3 cellular contexts compared by ENCODE assay signal in genomic region chr11:85238907-85239306, GRCh38.
A peak's percentile ranks its signal among the peaks of the same experiment; 100 is the strongest.
TF ChIP-seq lines count a peak whose summit lies in the region.

No MANE protein-coding gene starts in this region.

TF ChIP-seq in HepG2, 621 proteins besides CTCF, POLR2A, EP300 and RAD21:
- TF ChIP-seq MAFK (conservative IDR thresholded peaks at IDR 0.05 in 1 of 2, IDR thresholded peaks at IDR 0.05 in 1 of 2; ENCODE audit: low read length in 2 of 2) (peak; percentile 98 to 99), MAFF (IDR thresholded peaks at IDR 0.05; ENCODE audit: low read depth, low read length) (peak; percentile 99), THAP9 (CRISPR knock-in tag; IDR thresholded peaks at IDR 0.05; ENCODE audit: borderline replicate concordance) (no peak)

TF ChIP-seq in IMR-90, 13 proteins besides CTCF, POLR2A, EP300 and RAD21:
- TF ChIP-seq BHLHE40 (IDR thresholded peaks at IDR 0.05; ENCODE audit: low read depth, low read length) = no peak
- TF ChIP-seq MAFK (IDR thresholded peaks at IDR 0.05; ENCODE audit: low read depth, low read length) = peak; percentile 97

TF ChIP-seq in H1, 55 proteins besides CTCF, POLR2A, EP300 and RAD21:
- TF ChIP-seq MAFK (IDR thresholded peaks at IDR 0.05; ENCODE audit: low read depth, low read length) (peak; percentile 89), SUZ12 (IDR thresholded peaks at IDR 0.05; ENCODE audit: low read length) (no peak), YY1 (IDR thresholded peaks at IDR 0.05; ENCODE audit: low read depth, low read length) (no peak), MAX (IDR thresholded peaks at IDR 0.05) (no peak), ZNF274 (IDR thresholded peaks at IDR 0.05; ENCODE audit: borderline replicate concordance, extremely low read depth, low read length) (no peak), SRF (IDR thresholded peaks at IDR 0.05; ENCODE audit: low read depth, low read length) (no peak), POLR2AphosphoS5 (IDR thresholded peaks at IDR 0.05; ENCODE audit: low read depth, low read length) (no peak), TAF1 (IDR thresholded peaks at IDR 0.05; ENCODE audit: low read depth, low read length) (no peak)
TF ChIP-seq in H1: peak in this region for 1.
